In the genomic region with DNA sequence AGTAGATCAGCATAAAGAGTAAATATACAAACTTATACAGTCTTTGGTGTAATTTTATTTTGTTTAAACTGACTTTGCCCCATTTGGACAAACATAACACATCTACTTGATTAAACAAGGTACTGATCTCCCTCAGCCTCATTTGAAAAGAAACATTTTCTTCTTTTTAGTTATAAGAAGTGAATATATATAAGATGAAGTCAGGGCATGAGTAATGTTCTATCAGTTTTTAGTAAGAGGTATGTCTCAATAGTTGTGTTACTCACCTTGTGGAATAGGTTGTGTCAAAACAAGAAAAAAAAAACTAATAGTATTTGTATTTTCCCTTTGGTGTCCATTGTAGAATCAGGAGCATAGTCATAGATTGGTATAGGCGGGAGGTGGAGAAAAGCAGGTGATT, we compare ENCODE assay signal across 1 cellular context.
A peak's percentile ranks its signal among the peaks of the same experiment; 100 is the strongest.
TF ChIP-seq lines count a peak whose summit lies in the region.

No MANE protein-coding gene starts in this region.

TF ChIP-seq in IMR-90, 13 proteins besides CTCF, POLR2A, EP300 and RAD21:
- TF ChIP-seq, protein P1, sequence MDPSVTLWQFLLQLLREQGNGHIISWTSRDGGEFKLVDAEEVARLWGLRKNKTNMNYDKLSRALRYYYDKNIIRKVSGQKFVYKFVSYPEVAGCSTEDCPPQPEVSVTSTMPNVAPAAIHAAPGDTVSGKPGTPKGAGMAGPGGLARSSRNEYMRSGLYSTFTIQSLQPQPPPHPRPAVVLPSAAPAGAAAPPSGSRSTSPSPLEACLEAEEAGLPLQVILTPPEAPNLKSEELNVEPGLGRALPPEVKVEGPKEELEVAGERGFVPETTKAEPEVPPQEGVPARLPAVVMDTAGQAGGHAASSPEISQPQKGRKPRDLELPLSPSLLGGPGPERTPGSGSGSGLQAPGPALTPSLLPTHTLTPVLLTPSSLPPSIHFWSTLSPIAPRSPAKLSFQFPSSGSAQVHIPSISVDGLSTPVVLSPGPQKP (IDR thresholded peaks at IDR 0.05; ENCODE audit: borderline replicate concordance, low read depth, low read length), result no peak
- peak; percentile 12; the same call in 1 of the 2 replicates for TF ChIP-seq CEBPB (IDR thresholded peaks at IDR 0.05; ENCODE audit: low read depth, low read length)
- no peak for TF ChIP-seq USF2 (IDR thresholded peaks at IDR 0.05; ENCODE audit: low read depth, low read length)
